In genomic region chr1:157156058-157156541, GRCh38 we compare ENCODE assay signal across 1 cellular context.
TF ChIP-seq lines count a peak whose summit lies in the region.

No MANE protein-coding gene starts in this region.

TF ChIP-seq in HEK293, 187 proteins besides CTCF, POLR2A, EP300 and RAD21 (continued from another document and continues in another):
- TF ChIP-seq ZBTB11 (tag by site-specific recombination; conservative IDR thresholded peaks at IDR 0.05; ENCODE audit: low read depth) (no peak), ZNF530 (tag by site-specific recombination; IDR thresholded peaks at IDR 0.05; ENCODE audit: low read depth) (no peak), ZNF2 (tag by site-specific recombination; IDR thresholded peaks at IDR 0.05) (peak; percentile 76), BCL11B (tag by site-specific recombination; IDR thresholded peaks at IDR 0.05; ENCODE audit: low read depth) (no peak), SCRT2 (tag by site-specific recombination; IDR thresholded peaks at IDR 0.05) (no peak), ZNF558 (tag by site-specific recombination; IDR thresholded peaks at IDR 0.05) (no peak), ZNF19 (tag by site-specific recombination; IDR thresholded peaks at IDR 0.05; ENCODE audit: low read depth) (no peak), KLF1 (tag by site-specific recombination; IDR thresholded peaks at IDR 0.05) (no peak), REST (tag by site-specific recombination; IDR thresholded peaks at IDR 0.05) (no peak), HOXC10 (CRISPR knock-in tag; IDR thresholded peaks at IDR 0.05) (no peak), GFI1B (tag by site-specific recombination; IDR thresholded peaks at IDR 0.05) (no peak), ZNF146 (tag by site-specific recombination; IDR thresholded peaks at IDR 0.05) (no peak), GLIS1 (tag by site-specific recombination; IDR thresholded peaks at IDR 0.05) (peak; percentile 27; the same call in 1 of the 2 replicates), YY2 (tag by site-specific recombination; IDR thresholded peaks at IDR 0.05) (no peak), ZFHX2 (tag by site-specific recombination; conservative IDR thresholded peaks at IDR 0.05) (no peak), SP3 (tag by site-specific recombination; IDR thresholded peaks at IDR 0.05) (no peak), ZNF791 (tag by site-specific recombination; IDR thresholded peaks at IDR 0.05) (no peak), ZBTB7A (tag by site-specific recombination; IDR thresholded peaks at IDR 0.05; ENCODE audit: low read depth) (no peak), GLIS2 (tag by site-specific recombination; IDR thresholded peaks at IDR 0.05) (peak; percentile 42; the same call in 1 of the 2 replicates), ZNF473 (tag by site-specific recombination; IDR thresholded peaks at IDR 0.05) (no peak), ZBTB48 (tag by site-specific recombination; IDR thresholded peaks at IDR 0.05) (no peak; the same call in 1 of the 2 replicates), PATZ1 (tag by site-specific recombination; IDR thresholded peaks at IDR 0.05) (peak; percentile 85), ZBTB17 (tag by site-specific recombination; IDR thresholded peaks at IDR 0.05) (0 out of 2 replicates have a peak, but pooled peaks have one; percentile 55), ZNF555 (tag by site-specific recombination; conservative IDR thresholded peaks at IDR 0.05) (no peak), ZNF514 (tag by site-specific recombination; IDR thresholded peaks at IDR 0.05) (no peak), ZNF830 (tag by site-specific recombination; IDR thresholded peaks at IDR 0.05; ENCODE audit: low read depth) (no peak), ZNF416 (tag by site-specific recombination; IDR thresholded peaks at IDR 0.05) (no peak), GLI2 (tag by site-specific recombination; IDR thresholded peaks at IDR 0.05; ENCODE audit: borderline replicate concordance, low read depth) (no peak), ZNF341 (tag by site-specific recombination; IDR thresholded peaks at IDR 0.05; ENCODE audit: low read depth) (0 out of 2 replicates have a peak, but pooled peaks have one; percentile 27), ZEB2 (tag by site-specific recombination; IDR thresholded peaks at IDR 0.05) (peak; percentile 7; the same call in 1 of the 2 replicates), ZNF221 (tag by site-specific recombination; IDR thresholded peaks at IDR 0.05; ENCODE audit: borderline replicate concordance) (no peak), ZNF544 (tag by site-specific recombination; IDR thresholded peaks at IDR 0.05) (no peak), MYNN (tag by site-specific recombination; IDR thresholded peaks at IDR 0.05; ENCODE audit: borderline replicate concordance) (no peak), ZNF701 (tag by site-specific recombination; IDR thresholded peaks at IDR 0.05) (no peak), ZNF747 (tag by site-specific recombination; IDR thresholded peaks at IDR 0.05) (no peak), OVOL3 (tag by site-specific recombination; IDR thresholded peaks at IDR 0.05) (no peak), BCL11A (tag by site-specific recombination; IDR thresholded peaks at IDR 0.05; ENCODE audit: low read depth) (no peak), ZNF132 (tag by site-specific recombination; IDR thresholded peaks at IDR 0.05; ENCODE audit: borderline replicate concordance) (no peak), GLI4 (tag by site-specific recombination; IDR thresholded peaks at IDR 0.05) (0 out of 2 replicates have a peak, but pooled peaks have one; percentile 13), ZNF510 (tag by site-specific recombination; IDR thresholded peaks at IDR 0.05; ENCODE audit: insufficient replicate concordance) (no peak), ZNF433 (tag by site-specific recombination; IDR thresholded peaks at IDR 0.05; ENCODE audit: low read depth) (no peak), ZNF501 (tag by site-specific recombination; IDR thresholded peaks at IDR 0.05) (0 out of 2 replicates have a peak, but pooled peaks have one; percentile 34), ZNF571 (tag by site-specific recombination; IDR thresholded peaks at IDR 0.05) (no peak), ZSCAN30 (tag by site-specific recombination; IDR thresholded peaks at IDR 0.05) (no peak; the same call in 1 of the 2 replicates), ZNF843 (tag by site-specific recombination; IDR thresholded peaks at IDR 0.05) (no peak), TCF7L2 (IDR thresholded peaks at IDR 0.05; ENCODE audit: borderline replicate concordance, low read depth, low read length) (no peak), ZNF157 (tag by site-specific recombination; IDR thresholded peaks at IDR 0.05) (no peak), REPIN1 (tag by site-specific recombination; IDR thresholded peaks at IDR 0.05; ENCODE audit: low read depth) (no peak), RBAK (tag by site-specific recombination; IDR thresholded peaks at IDR 0.05) (no peak), ZBTB44 (tag by site-specific recombination; IDR thresholded peaks at IDR 0.05) (no peak), ZNF585B (tag by site-specific recombination; IDR thresholded peaks at IDR 0.05) (no peak)
- TF ChIP-seq, protein P1, sequence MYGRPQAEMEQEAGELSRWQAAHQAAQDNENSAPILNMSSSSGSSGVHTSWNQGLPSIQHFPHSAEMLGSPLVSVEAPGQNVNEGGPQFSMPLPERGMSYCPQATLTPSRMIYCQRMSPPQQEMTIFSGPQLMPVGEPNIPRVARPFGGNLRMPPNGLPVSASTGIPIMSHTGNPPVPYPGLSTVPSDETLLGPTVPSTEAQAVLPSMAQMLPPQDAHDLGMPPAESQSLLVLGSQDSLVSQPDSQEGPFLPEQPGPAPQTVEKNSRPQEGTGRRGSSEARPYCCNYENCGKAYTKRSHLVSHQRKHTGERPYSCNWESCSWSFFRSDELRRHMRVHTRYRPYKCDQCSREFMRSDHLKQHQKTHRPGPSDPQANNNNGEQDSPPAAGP (tag by site-specific recombination; IDR thresholded peaks at IDR 0.05): 0 out of 2 replicates have a peak, but pooled peaks have one; percentile 45
- TF ChIP-seq, protein P2, sequence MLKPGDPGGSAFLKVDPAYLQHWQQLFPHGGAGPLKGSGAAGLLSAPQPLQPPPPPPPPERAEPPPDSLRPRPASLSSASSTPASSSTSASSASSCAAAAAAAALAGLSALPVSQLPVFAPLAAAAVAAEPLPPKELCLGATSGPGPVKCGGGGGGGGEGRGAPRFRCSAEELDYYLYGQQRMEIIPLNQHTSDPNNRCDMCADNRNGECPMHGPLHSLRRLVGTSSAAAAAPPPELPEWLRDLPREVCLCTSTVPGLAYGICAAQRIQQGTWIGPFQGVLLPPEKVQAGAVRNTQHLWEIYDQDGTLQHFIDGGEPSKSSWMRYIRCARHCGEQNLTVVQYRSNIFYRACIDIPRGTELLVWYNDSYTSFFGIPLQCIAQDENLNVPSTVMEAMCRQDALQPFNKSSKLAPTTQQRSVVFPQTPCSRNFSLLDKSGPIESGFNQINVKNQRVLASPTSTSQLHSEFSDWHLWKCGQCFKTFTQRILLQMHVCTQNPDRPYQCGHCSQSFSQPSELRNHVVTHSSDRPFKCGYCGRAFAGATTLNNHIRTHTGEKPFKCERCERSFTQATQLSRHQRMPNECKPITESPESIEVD (tag by site-specific recombination; IDR thresholded peaks at IDR 0.05): no peak
- TF ChIP-seq, protein P3, sequence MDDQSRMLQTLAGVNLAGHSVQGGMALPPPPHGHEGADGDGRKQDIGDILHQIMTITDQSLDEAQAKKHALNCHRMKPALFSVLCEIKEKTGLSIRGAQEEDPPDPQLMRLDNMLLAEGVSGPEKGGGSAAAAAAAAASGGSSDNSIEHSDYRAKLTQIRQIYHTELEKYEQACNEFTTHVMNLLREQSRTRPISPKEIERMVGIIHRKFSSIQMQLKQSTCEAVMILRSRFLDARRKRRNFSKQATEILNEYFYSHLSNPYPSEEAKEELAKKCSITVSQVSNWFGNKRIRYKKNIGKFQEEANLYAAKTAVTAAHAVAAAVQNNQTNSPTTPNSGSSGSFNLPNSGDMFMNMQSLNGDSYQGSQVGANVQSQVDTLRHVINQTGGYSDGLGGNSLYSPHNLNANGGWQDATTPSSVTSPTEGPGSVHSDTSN (CRISPR knock-in tag; IDR thresholded peaks at IDR 0.05): no peak
- TF ChIP-seq, protein P4, sequence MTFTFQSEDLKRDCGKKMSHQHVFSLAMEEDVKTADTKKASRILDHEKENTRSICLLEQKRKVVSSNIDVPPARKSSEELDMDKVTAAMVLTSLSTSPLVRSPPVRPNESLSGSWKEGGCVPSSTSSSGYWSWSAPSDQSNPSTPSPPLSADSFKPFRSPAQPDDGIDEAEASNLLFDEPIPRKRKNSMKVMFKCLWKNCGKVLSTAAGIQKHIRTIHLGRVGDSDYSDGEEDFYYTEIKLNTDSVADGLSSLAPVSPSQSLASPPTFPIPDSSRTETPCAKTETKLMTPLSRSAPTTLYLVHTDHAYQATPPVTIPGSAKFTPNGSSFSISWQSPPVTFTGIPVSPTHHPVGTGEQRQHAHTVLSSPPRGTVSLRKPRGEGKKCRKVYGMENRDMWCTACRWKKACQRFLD (tag by site-specific recombination; IDR thresholded peaks at IDR 0.05): no peak
